ENCODE assay signal across 8 cellular contexts in genomic region chrX:119753639-119754257, GRCh38. TPM values are rescaled to one million over a fixed set of nuclear protein-coding genes. Genes with fewer than 3 reads are reported as not detected.
DNase-seq lines count a peak whose midpoint lies in the region; ATAC-seq and TF ChIP-seq lines count a peak whose summit lies in the region.

No MANE protein-coding gene starts in this region.

- peaks cover 15 to 45% (median 33%) of the 10 kb centered on the region in 6 donors for H3K4me1 ChIP-seq in spleen

- intact Hi-C loops in spleen (cut with DNase I; ENCODE audit: low total_unique reads), result no loop called here

- peak; percentile 13 to 40 for DNase-seq in stimulated activated CD4-positive, alpha-beta T cell treated with anti-CD3 and anti-CD28 coated beads, Interleukin-15, amount 100 ng/mL, for 48 hours (ENCODE audit: low read depth in 2 of 2)
- no peak for DNase-seq in stimulated activated CD4-positive, alpha-beta T cell treated with anti-CD3 and anti-CD28 coated beads, Interleukin-12 subunit alpha, Interleukin-12 subunit beta, amount 100 ng/mL, for 4 hours
- DNase-seq in NCI-H2196 (lab: John Stamatoyannopoulos, UW; ENCODE audit: unreplicated experiment) (peak; percentile 59), erythroblast (lab: John Stamatoyannopoulos, UW) (peak; percentile 35 to 64), spleen (peak; percentile 32), SK-N-DZ (ENCODE audit: low spot score) (no peak)
- peak; percentile 59 for DNase-seq in activated CD4-positive, alpha-beta T cell treated with anti-CD3 and anti-CD28 coated beads for 48 hours

- TF ChIP-seq POLR2A in erythroblast (IDR thresholded peaks at IDR 0.05; ENCODE audit: low read length) (no peak), spleen (IDR thresholded peaks at IDR 0.05) (no peak)

- ATAC-seq in HG03520 (IDR thresholded peaks at IDR 0.05; ENCODE audit: unreplicated experiment), result no peak

- peak overlapping the region in 4 of 8 donors; percentile 86 to 91 (median 88) for H3K27ac ChIP-seq in spleen

- H3K27me3 ChIP-seq in spleen (replicated peaks in 1 of 7), result no peaks in the 10 kb centered on the region

- no peaks in the 10 kb centered on the region for H3K36me3 ChIP-seq in spleen

- WGBS in spleen, 5 donors, result 44 to 64% (median 60%) methylated on average over 7 to 8 of the region's 8 CpGs

- peak; percentile 20 to 65 (median 55) for TF ChIP-seq CTCF in spleen (IDR thresholded peaks at IDR 0.05 in 8 of 11, conservative IDR thresholded peaks at IDR 0.05 in 3 of 11)

- no peak overlapping the region for H3K4me3 ChIP-seq in spleen

- no peaks in the 10 kb centered on the region for H3K9me3 ChIP-seq in spleen

RNA-seq across cellular contexts. Expression of gene SOWAHD, which starts 4.6 kb away (rescaled TPM):
- 1 to 10 TPM; 5.0 to 9.5 (median 8.1) TPM for total RNA-seq in spleen
- polyA plus RNA-seq in spleen, result 10 to 100 TPM; 19.2 to 26.2 (median 19.9) TPM
- polyA plus RNA-seq in SK-N-DZ (2014; cell fraction: cytosol; rRNA removed), result 0.64 TPM in 1 of 2 replicates, not detected in the other
- 0.09 TPM in 1 of 2 replicates, not detected in the other for polyA plus RNA-seq in SK-N-DZ (2014; cell fraction: nucleus; rRNA removed)

RNA-seq across cellular contexts. Expression of gene RPL39, which starts 37.7 kb away (rescaled TPM):
- 1,000 to 10,000 TPM; 1,435 to 2,313 (median 1,812) TPM for total RNA-seq in spleen
- over 10,000 TPM; 15,023 to 18,857 (median 18,305) TPM for polyA plus RNA-seq in spleen
- polyA plus RNA-seq in SK-N-DZ (2014; cell fraction: cytosol; rRNA removed), result 10,754 and 11,044 TPM in 2 replicates
- polyA plus RNA-seq in SK-N-DZ (2014; cell fraction: nucleus; rRNA removed), result 3,800 and 18,720 TPM in 2 replicates

Comparison
In these comparisons a context has a peak if more than half of its experiments do, and no peak if none do; other contexts are left out.
1. DNase-seq: peak in stimulated activated CD4-positive, alpha-beta T cell treated with anti-CD3 and anti-CD28 coated beads, Interleukin-15, amount 100 ng/mL, for 48 hours (2 of 2), NCI-H2196 (single experiment), activated CD4-positive, alpha-beta T cell treated with anti-CD3 and anti-CD28 coated beads for 48 hours (single experiment), erythroblast (2 of 2) and spleen (single experiment); none in stimulated activated CD4-positive, alpha-beta T cell treated with anti-CD3 and anti-CD28 coated beads, Interleukin-12 subunit alpha, Interleukin-12 subunit beta, amount 100 ng/mL, for 4 hours (single experiment) and SK-N-DZ (single experiment).